8 cellular contexts compared by ENCODE assay signal in the genomic region with DNA sequence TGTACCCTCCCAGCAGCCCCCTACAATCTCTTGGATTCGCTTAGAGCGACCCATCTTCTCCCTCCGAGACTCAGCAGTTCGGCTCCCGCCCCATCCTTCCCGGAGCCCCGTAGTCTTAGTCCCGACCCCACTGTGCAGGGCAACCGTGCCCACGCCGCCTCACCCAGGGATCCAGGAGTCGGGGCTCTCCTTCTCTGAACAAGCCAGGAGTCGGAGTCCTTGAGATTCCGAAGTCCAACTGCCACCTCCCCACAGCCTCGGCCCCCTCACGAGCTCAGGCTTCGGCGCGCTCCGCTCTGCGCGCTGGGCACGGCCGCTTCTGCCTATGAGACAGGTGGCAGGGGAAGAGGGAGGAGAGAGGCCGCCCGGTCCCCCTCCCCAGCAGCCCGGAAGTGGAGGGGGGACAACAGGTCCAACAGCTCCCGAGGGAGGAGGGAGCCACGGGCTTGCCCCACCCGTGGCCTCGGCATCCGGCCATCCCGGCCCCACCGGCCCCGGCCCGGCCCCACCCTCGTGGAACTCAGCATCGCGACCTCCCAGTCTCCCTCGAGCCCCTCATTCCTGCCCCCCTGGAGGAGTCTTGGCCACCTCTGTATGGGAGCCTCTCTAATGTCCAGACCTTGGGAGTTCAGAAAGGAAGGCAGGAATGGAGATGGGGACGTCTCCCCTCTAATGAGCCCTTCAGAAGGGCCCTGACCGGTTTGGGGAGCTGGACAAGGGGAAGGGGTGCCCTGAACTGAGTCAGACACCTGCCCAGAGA. TPM values are rescaled to one million over a fixed set of nuclear protein-coding genes. Genes with fewer than 3 reads are reported as not detected.
DNase-seq lines count a peak whose midpoint lies in the region; ATAC-seq, FAIRE-seq and TF ChIP-seq lines count a peak whose summit lies in the region.

A gene (minus strand): TSS at position 321 of the 760 bp plus-strand sequence. CDS start 628 bp downstream, outside the sequence.

- peak within 1 kb of the TSS; percentile 77 for H3K9ac ChIP-seq in SK-N-MC (ENCODE audit: insufficient read length)

- H3K9me3 ChIP-seq in SK-N-MC (ENCODE audit: low read depth, low read length): no peaks in the 10 kb centered on the region

- intact Hi-C loops in Right ventricle myocardium inferior (cut with DNase I): loop anchor here (2.0 kb wide), 1 partner anchor 42 kb away; no protein-coding TSS in a partner anchor
- intact Hi-C loops in cardiac septum (cut with DNase I): loop anchor here (2.0 to 5.0 kb wide), 2 partner anchors 30 to 42 kb away; no protein-coding TSS in a partner anchor

- DNase-seq in Right ventricle myocardium inferior (ENCODE audit: missing footprints): peak; percentile 67
- DNase-seq in cardiac septum (ENCODE audit: low spot score): no peak
- DNase-seq in SK-N-MC (ENCODE audit: low read depth, low spot score): no peak
- no peak for DNase-seq in bronchial epithelial cell (ENCODE audit: low read depth)
- DNase-seq in left lobe of liver (ENCODE audit: low spot score): peak; percentile 59
- DNase-seq in stimulated activated CD4-positive, alpha-beta T cell treated with anti-CD3 and anti-CD28 coated beads, Interleukin-4, amount 100 ng/mL, for 24 hours: peak; percentile 52
- no peak for DNase-seq in amniotic stem cell (lab: John Stamatoyannopoulos, UW)

- ATAC-seq in Right ventricle myocardium inferior (peak; percentile 9), HG03280 (IDR thresholded peaks at IDR 0.05; ENCODE audit: unreplicated experiment) (peak; percentile 18), left lobe of liver (peak; percentile 48)

- no peak within 1 kb of the TSS for H3K27ac ChIP-seq in SK-N-MC

- FAIRE-seq in bronchial epithelial cell (lab: Jason Lieb, UNC): no peak

- no peaks in the 10 kb centered on the region for H3K27me3 ChIP-seq in bronchial epithelial cell (ENCODE audit: control insufficient read depth, insufficient read depth, low read length)

- TF ChIP-seq CTCF in bronchial epithelial cell (IDR thresholded peaks at IDR 0.05; ENCODE audit: insufficient read depth, low read length, severe bottlenecking): no peak

- H3K36me3 ChIP-seq in SK-N-MC (ENCODE audit: insufficient read depth, low read length) (no peaks in the 10 kb centered on the region), bronchial epithelial cell (ENCODE audit: control insufficient read depth, insufficient read depth, low read length) (peaks cover 14% of the 10 kb centered on the region)

- H3K4me3 ChIP-seq in SK-N-MC (peak within 1 kb of the TSS; percentile 93), bronchial epithelial cell (ENCODE audit: low read depth, low read length) (peak within 1 kb of the TSS; percentile 70)

RNA-seq across cellular contexts. Expression of the gene that starts here (rescaled TPM):
- total RNA-seq in Right ventricle myocardium inferior: 5.7 TPM
- total RNA-seq in cardiac septum: 7.3 TPM
- total RNA-seq in bronchial epithelial cell: 7.9 and 32.3 TPM in 2 replicates
- total RNA-seq in left lobe of liver: 17.7 TPM

Comparison
In these comparisons a context has a peak if more than half of its experiments do, and no peak if none do; other contexts are left out.
1. DNase-seq: peak in Right ventricle myocardium inferior (single experiment), left lobe of liver (single experiment) and stimulated activated CD4-positive, alpha-beta T cell treated with anti-CD3 and anti-CD28 coated beads, Interleukin-4, amount 100 ng/mL, for 24 hours (single experiment); none in cardiac septum (single experiment), SK-N-MC (single experiment), bronchial epithelial cell (single experiment) and amniotic stem cell (single experiment).
2. Peak in every context shown above with its lines, with median percentiles within 50 percentile points of each other: ATAC-seq.